ENCODE assay signal across 28 cellular contexts in genomic region chr5:75435101-75435500, GRCh38.
A peak's percentile ranks its signal among the peaks of the same experiment; 100 is the strongest.
DNase-seq lines count a peak whose midpoint lies in the region; ATAC-seq lines count a peak whose summit lies in the region.
"Had no signal": no experiment of that assay in that cellular context is flagged by ENCODE, and none has a peak within 500 bp of the region (broad histone marks: within the 10 kb centered on the region; RNA-seq: fewer than 3 reads in every experiment).

No MANE protein-coding gene starts in this region.

- peaks cover 5% of the 10 kb centered on the region for H3K4me1 Mint-ChIP-seq in activated naive CD4-positive, alpha-beta T cell treated with anti-CD3 and anti-CD28 coated beads, Interleukin-2, amount 50 U/mL, for 24 hours
- peaks cover 6% of the 10 kb centered on the region for H3K4me1 Mint-ChIP-seq in activated naive CD4-positive, alpha-beta T cell treated with anti-CD3 and anti-CD28 coated beads for 36 hours (ENCODE audit: low read depth)
- peaks cover 5 to 9% (median 8%) of the 10 kb centered on the region in 3 donors for H3K4me1 Mint-ChIP-seq in T-cell

- no peaks in the 10 kb centered on the region for H3K9me3 Mint-ChIP-seq in activated naive CD4-positive, alpha-beta T cell treated with anti-CD3 and anti-CD28 coated beads, Interleukin-2, amount 50 U/mL, for 24 hours
- no peaks in the 10 kb centered on the region for H3K9me3 Mint-ChIP-seq in activated naive CD4-positive, alpha-beta T cell treated with anti-CD3 and anti-CD28 coated beads for 36 hours
- H3K9me3 Mint-ChIP-seq in T-cell: no peaks in the 10 kb centered on the region
- H3K9me3 Mint-ChIP-seq: natural killer cell treated with Interleukin-12 subunit alpha and Interleukin-12 subunit beta and Interleukin-15 and Interleukin-18, amount 100 ng/mL, for 72 hours had no signal

- intact Hi-C loops in activated naive CD4-positive, alpha-beta T cell treated with anti-CD3 and anti-CD28 coated beads for 36 hours (cut with micrococcal nuclease): no loop called here

- POLR2A ChIA-PET in T-cell (lab: Charles Lee): interaction anchor here in 1 of 2 donors (0.8 kb wide), 1 partner anchor 384 kb away, joined by 4 read pairs; no protein-coding TSS in a partner anchor

- DNase-seq in activated naive CD4-positive, alpha-beta T cell treated with anti-CD3 and anti-CD28 coated beads for 36 hours: no peak
- DNase-seq in astrocyte of the hippocampus (ENCODE audit: low read depth, low spot score): peak; percentile 36
- peak; percentile 76 for DNase-seq in foreskin melanocyte
- DNase-seq in T-cell: no peak
- DNase-seq in central memory CD4-positive, alpha-beta T cell: no peak
- no peak for DNase-seq in NCI-H2081 treated with DMSO at 0.1 percent for 48 hours (lab: John Stamatoyannopoulos, UW)
- DNase-seq: 8988T; activated CD4-positive, alpha-beta T cell treated with anti-CD3 and anti-CD28 coated beads, Interleukin-2, amount 50 U/mL, for 48 hours; activated naive CD4-positive, alpha-beta T cell treated with Interleukin-2 at 50 U/mL for 16 hours; amniotic stem cell; DMS79 treated with DMSO at 0.1 percent for 48 hours; effector CD8-positive, alpha-beta T cell; GF-D8; GM23248; midbrain; NCI-H1048; NCI-H1694 treated with DMSO at 0.1 percent for 48 hours; NCI-H2171 treated with DMSO at 0.1 percent for 48 hours; NCI-H510A treated with DMSO at 0.1 percent for 48 hours; RPMI8226; sigmoid colon; stimulated activated CD4-positive, alpha-beta T cell treated with anti-CD3 and anti-CD28 coated beads, Interleukin-4, amount 100 ng/mL, for 24 hours; T-helper 1 cell; transverse colon had no signal

- H3K4me3 Mint-ChIP-seq in activated naive CD4-positive, alpha-beta T cell treated with anti-CD3 and anti-CD28 coated beads, Interleukin-2, amount 50 U/mL, for 24 hours: no peak overlapping the region
- H3K4me3 Mint-ChIP-seq in activated naive CD4-positive, alpha-beta T cell treated with anti-CD3 and anti-CD28 coated beads for 36 hours: no peak overlapping the region
- no peak overlapping the region for H3K4me3 Mint-ChIP-seq in T-cell
- H3K4me3 Mint-ChIP-seq: CD14-positive monocyte; natural killer cell treated with Interleukin-12 subunit alpha and Interleukin-12 subunit beta and Interleukin-15 and Interleukin-18, amount 100 ng/mL, for 72 hours had no signal

- H3K27me3 Mint-ChIP-seq in activated naive CD4-positive, alpha-beta T cell treated with anti-CD3 and anti-CD28 coated beads, Interleukin-2, amount 50 U/mL, for 24 hours: no peaks in the 10 kb centered on the region
- no peaks in the 10 kb centered on the region for H3K27me3 Mint-ChIP-seq in activated naive CD4-positive, alpha-beta T cell treated with anti-CD3 and anti-CD28 coated beads for 36 hours (ENCODE audit: low read depth)
- H3K27me3 Mint-ChIP-seq in T-cell: no peaks in the 10 kb centered on the region
- H3K27me3 Mint-ChIP-seq: natural killer cell treated with Interleukin-12 subunit alpha and Interleukin-12 subunit beta and Interleukin-15 and Interleukin-18, amount 100 ng/mL, for 72 hours had no signal

- peak overlapping the region; percentile 2 for H3K27ac Mint-ChIP-seq in activated naive CD4-positive, alpha-beta T cell treated with anti-CD3 and anti-CD28 coated beads, Interleukin-2, amount 50 U/mL, for 24 hours
- no peak overlapping the region for H3K27ac Mint-ChIP-seq in activated naive CD4-positive, alpha-beta T cell treated with anti-CD3 and anti-CD28 coated beads for 36 hours
- H3K27ac Mint-ChIP-seq in T-cell: no peak overlapping the region
- H3K27ac Mint-ChIP-seq: natural killer cell treated with Interleukin-12 subunit alpha and Interleukin-12 subunit beta and Interleukin-15 and Interleukin-18, amount 100 ng/mL, for 72 hours had no signal

- H3K36me3 Mint-ChIP-seq in activated naive CD4-positive, alpha-beta T cell treated with anti-CD3 and anti-CD28 coated beads, Interleukin-2, amount 50 U/mL, for 24 hours: peaks cover 4% of the 10 kb centered on the region
- H3K36me3 Mint-ChIP-seq in activated naive CD4-positive, alpha-beta T cell treated with anti-CD3 and anti-CD28 coated beads for 36 hours (ENCODE audit: low read depth): peaks cover 6% of the 10 kb centered on the region
- peaks cover 16% of the 10 kb centered on the region for H3K36me3 Mint-ChIP-seq in T-cell

- ATAC-seq in T-cell (replicated peaks in 1 of 4): no peak
- ATAC-seq in GM18907 (IDR thresholded peaks at IDR 0.05; ENCODE audit: unreplicated experiment): no peak
- ATAC-seq: natural killer cell treated with Interleukin-12 subunit alpha and Interleukin-12 subunit beta and Interleukin-15 and Interleukin-18, amount 100 ng/mL, for 72 hours had no signal

- CTCF ChIA-PET in activated naive CD4-positive, alpha-beta T cell treated with anti-CD3 and anti-CD28 coated beads for 36 hours (lab: Charles Lee): no interaction called here
- CTCF ChIA-PET in T-cell (lab: Charles Lee): no interaction called here

Comparison
In these comparisons a context has a peak if more than half of its experiments do, and no peak if none do; other contexts are left out.
1. DNase-seq: peak in astrocyte of the hippocampus (single experiment) and foreskin melanocyte (single experiment); none in activated naive CD4-positive, alpha-beta T cell treated with anti-CD3 and anti-CD28 coated beads for 36 hours (single experiment), T-cell (0 of 34), central memory CD4-positive, alpha-beta T cell (single experiment) and NCI-H2081 treated with DMSO at 0.1 percent for 48 hours (single experiment).